ENCODE assay signal across 21 cellular contexts in genomic region chr12:116160196-116160595, GRCh38.
A peak's percentile ranks its signal among the peaks of the same experiment; 100 is the strongest.
DNase-seq lines count a peak whose midpoint lies in the region; ATAC-seq and TF ChIP-seq lines count a peak whose summit lies in the region.
"Had no signal": no experiment of that assay in that cellular context is flagged by ENCODE, and none has a peak within 500 bp of the region (broad histone marks: within the 10 kb centered on the region; RNA-seq: fewer than 3 reads in every experiment).

No MANE protein-coding gene starts in this region.

- BruUV-seq in PC-3 (replicated peaks; lab: Mats Ljungman, UMichigan): no TSS peak

- peak overlapping the region; percentile 30; the same call in 1 of the 2 replicates for H3K9ac ChIP-seq in PC-3 (ENCODE audit: low read length)

- no peak overlapping the region for H2AFZ ChIP-seq in PC-3 (ENCODE audit: low read length)

- peak overlapping the region; percentile 62; the same call in 1 of the 2 replicates for H3K4me2 ChIP-seq in PC-3 (ENCODE audit: low read length)

- H3K4me1 ChIP-seq in PC-3 (ENCODE audit: insufficient read depth, low read length): peaks cover 43% of the 10 kb centered on the region
- H3K4me1 ChIP-seq: uterus had no signal

- peak overlapping the region; percentile 66 for H3K27ac ChIP-seq in PC-3 (ENCODE audit: low read length)
- H3K27ac ChIP-seq: heart left ventricle, Peyer's patch, skin epidermis, uterus had no signal

- H3K36me3 ChIP-seq in PC-3 (ENCODE audit: low read depth, low read length): no peaks in the 10 kb centered on the region
- H3K36me3 ChIP-seq: BE2C, heart left ventricle, Peyer's patch, uterus had no signal

- no peak overlapping the region for H3K4me3 ChIP-seq in PC-3 (ENCODE audit: low read length)
- no peak overlapping the region for H3K4me3 ChIP-seq in choroid plexus epithelial cell (ENCODE audit: low read depth, low read length)
- H3K4me3 ChIP-seq: heart left ventricle, Peyer's patch, skin epidermis, uterus had no signal

- ATAC-seq in PC-3 (peak; percentile 34), GM19023 (IDR thresholded peaks at IDR 0.05; ENCODE audit: unreplicated experiment) (no peak)

- no peaks in the 10 kb centered on the region for H3K27me3 ChIP-seq in PC-3 (ENCODE audit: low read length)
- H3K27me3 ChIP-seq: BE2C, heart left ventricle, Peyer's patch, uterus had no signal

- H3K79me2 ChIP-seq in PC-3 (ENCODE audit: low read length): peaks cover 96% of the 10 kb centered on the region

- CTCF ChIA-PET in PC-3 (lab: Charles Lee): no interaction called here

- intact Hi-C loops in PC-3 (cut with micrococcal nuclease): no loop called here

- peaks cover 70% of the 10 kb centered on the region for H4K20me1 ChIP-seq in PC-3 (ENCODE audit: low read length)

- DNase-seq in H4 (ENCODE audit: low spot score) (peak; percentile 40), PC-3 (peak; percentile 90), choroid plexus epithelial cell (ENCODE audit: low read depth) (peak; percentile 41), renal cortical epithelial cell (ENCODE audit: low read depth) (peak; percentile 64), NCI-H510A (lab: John Stamatoyannopoulos, UW) (no peak), NCI-H446 treated with DMSO at 0.1 percent for 48 hours (lab: John Stamatoyannopoulos, UW) (no peak)
- DNase-seq in stimulated activated CD4-positive, alpha-beta T cell treated with anti-CD3 and anti-CD28 coated beads, Interleukin-4, amount 100 ng/mL, for 24 hours: no peak
- DNase-seq: activated naive CD8-positive, alpha-beta T cell treated with anti-CD3 and anti-CD28 coated beads, Interleukin-2, amount 10 ng/mL, durations not matched to agents 7 days and 5 days; activated T-cell treated with anti-CD3 and anti-CD28 coated beads, Interleukin-2, amount 50 U/mL, for 1 hour; BE2C; DND-41; heart left ventricle; Karpas-422; kidney glomerular epithelial cell; NCI-H524; Peyer's patch; stimulated activated naive CD4-positive, alpha-beta T cell treated with Interleukin-2 at 50 U/mL for 16 hours; T-helper 9 cell; uterus had no signal

- TF ChIP-seq CTCF in PC-3 (conservative IDR thresholded peaks at IDR 0.05; ENCODE audit: low read depth, low read length) (no peak), choroid plexus epithelial cell (conservative IDR thresholded peaks at IDR 0.05; ENCODE audit: low read depth, low read length) (no peak)

- no peaks in the 10 kb centered on the region for H3K9me2 ChIP-seq in PC-3 (replicated peaks; ENCODE audit: low read length)

- POLR2A ChIA-PET in PC-3 (lab: Charles Lee; ENCODE audit: unreplicated experiment): no interaction called here

- H3K9me3 ChIP-seq in PC-3 (ENCODE audit: low read length): no peaks in the 10 kb centered on the region
- H3K9me3 ChIP-seq: BE2C, heart left ventricle, Peyer's patch, uterus had no signal

- H3F3A ChIP-seq in PC-3 (ENCODE audit: low read length, unreplicated experiment): peaks cover 7% of the 10 kb centered on the region

Comparison
In these comparisons a context has a peak if more than half of its experiments do, and no peak if none do; other contexts are left out.
1. DNase-seq: peak in H4 (single experiment), PC-3 (single experiment), choroid plexus epithelial cell (single experiment) and renal cortical epithelial cell (single experiment); none in NCI-H510A (single experiment), stimulated activated CD4-positive, alpha-beta T cell treated with anti-CD3 and anti-CD28 coated beads, Interleukin-4, amount 100 ng/mL, for 24 hours (single experiment) and NCI-H446 treated with DMSO at 0.1 percent for 48 hours (single experiment).